Comparison of ENCODE assay signal across 15 cellular contexts in genomic region chr15:60528530-60528929, GRCh38. TPM values are rescaled to one million over a fixed set of nuclear protein-coding genes. Genes with fewer than 3 reads are reported as not detected.
DNase-seq lines count a peak whose midpoint lies in the region; ATAC-seq and TF ChIP-seq lines count a peak whose summit lies in the region.
"Had no signal": no experiment of that assay in that cellular context is flagged by ENCODE, and none has a peak within 500 bp of the region (broad histone marks: within the 10 kb centered on the region; RNA-seq: fewer than 3 reads in every experiment).

No MANE protein-coding gene starts in this region.

- H3K9me3 ChIP-seq in naive thymus-derived CD4-positive, alpha-beta T cell (ENCODE audit: control insufficient read depth in 2 of 3, low read length in 3 of 3): no peaks in the 10 kb centered on the region
- H3K9me3 ChIP-seq in tibial nerve: no peaks in the 10 kb centered on the region
- H3K9me3 ChIP-seq: esophagus squamous epithelium, transverse colon had no signal

- DNase-seq in T-helper 1 cell: no peak
- DNase-seq in central memory CD4-positive, alpha-beta T cell: peak; percentile 66
- peak in 6 of 9 donors; percentile 22 to 66 (median 50) for DNase-seq in naive thymus-derived CD4-positive, alpha-beta T cell
- no peak for DNase-seq in tibial nerve (ENCODE audit: low spot score in 2 of 2)
- DNase-seq in NCI-H2171 (lab: John Stamatoyannopoulos, UW): no peak
- DNase-seq in SW 1271 (lab: John Stamatoyannopoulos, UW): no peak
- DNase-seq: ACHN, esophagus squamous epithelium, NCI-H1092, NCI-H82, transverse colon had no signal

- H3K27me3 ChIP-seq in naive thymus-derived CD4-positive, alpha-beta T cell (ENCODE audit: control insufficient read depth in 2 of 2, insufficient read depth in 2 of 2, low read length in 2 of 2): no peaks in the 10 kb centered on the region
- H3K27me3 ChIP-seq in tibial nerve: no peaks in the 10 kb centered on the region
- H3K27me3 ChIP-seq: esophagus squamous epithelium, transverse colon had no signal

- POLR2A ChIA-PET in naive thymus-derived CD4-positive, alpha-beta T cell (lab: Charles Lee): interaction anchor here (0.7 to 1.2 kb wide), 2 partner anchors 16 to 317 kb away, joined by 3 read pairs; no protein-coding TSS in a partner anchor

- H3K27me3 Mint-ChIP-seq in T-helper 1 cell treated with Interleukin-12 subunit alpha and Interleukin-12 subunit beta and Interleukin-4 antibody, amounts not matched to agents 30 μg/mL and 1 μg/mL, for 36 hours (ENCODE audit: low read depth): no peaks in the 10 kb centered on the region
- H3K27me3 Mint-ChIP-seq in IgD-negative memory B cell: no peaks in the 10 kb centered on the region
- no peaks in the 10 kb centered on the region for H3K27me3 Mint-ChIP-seq in naive thymus-derived CD4-positive, alpha-beta T cell

- CTCF ChIA-PET in naive thymus-derived CD4-positive, alpha-beta T cell (lab: Charles Lee): interaction anchor here (0.7 to 1.0 kb wide), 4 partner anchors 9 to 388 kb away, joined by 3 to 4 read pairs (median 3); no protein-coding TSS in a partner anchor

- ATAC-seq in naive thymus-derived CD4-positive, alpha-beta T cell: peak; percentile 82

- no peak overlapping the region for H3K4me3 ChIP-seq in naive thymus-derived CD4-positive, alpha-beta T cell (ENCODE audit: low read length)
- H3K4me3 ChIP-seq in tibial nerve: no peak overlapping the region
- H3K4me3 ChIP-seq: esophagus squamous epithelium, skin epidermis, transverse colon had no signal

- H3K27ac ChIP-seq in naive thymus-derived CD4-positive, alpha-beta T cell (ENCODE audit: low read depth, low read length): peak overlapping the region; percentile 56
- no peak overlapping the region for H3K27ac ChIP-seq in tibial nerve
- H3K27ac ChIP-seq: esophagus squamous epithelium, transverse colon had no signal

- no peak overlapping the region for H3K4me3 Mint-ChIP-seq in T-helper 1 cell treated with Interleukin-12 subunit alpha and Interleukin-12 subunit beta and Interleukin-4 antibody, amounts not matched to agents 30 μg/mL and 1 μg/mL, for 36 hours
- H3K4me3 Mint-ChIP-seq in IgD-negative memory B cell: peak overlapping the region in 1 of 4 donors; percentile 20
- peak overlapping the region in 8 of 10 donors; percentile 16 to 68 (median 30) for H3K4me3 Mint-ChIP-seq in naive thymus-derived CD4-positive, alpha-beta T cell
- H3K4me3 Mint-ChIP-seq: neural crest cell had no signal

- no peak for TF ChIP-seq CTCF in tibial nerve (IDR thresholded peaks at IDR 0.05)

- peaks cover 15 to 19% of the 10 kb centered on the region in 2 donors for H3K4me1 ChIP-seq in naive thymus-derived CD4-positive, alpha-beta T cell (ENCODE audit: control insufficient read depth in 2 of 2, insufficient read depth in 2 of 2, low read length in 2 of 2)
- peaks cover 0 to 11% (median 3%) of the 10 kb centered on the region in 4 donors for H3K4me1 ChIP-seq in tibial nerve

- H3K36me3 Mint-ChIP-seq in T-helper 1 cell treated with Interleukin-12 subunit alpha and Interleukin-12 subunit beta and Interleukin-4 antibody, amounts not matched to agents 30 μg/mL and 1 μg/mL, for 36 hours (ENCODE audit: low read depth): peaks cover 48% of the 10 kb centered on the region
- peaks cover 5% of the 10 kb centered on the region for H3K36me3 Mint-ChIP-seq in IgD-negative memory B cell
- H3K36me3 Mint-ChIP-seq in naive thymus-derived CD4-positive, alpha-beta T cell: peaks cover 10 to 32% (median 13%) of the 10 kb centered on the region in 5 donors

- peaks cover 0 to 10% (median 4%) of the 10 kb centered on the region in 3 experiments for H3K36me3 ChIP-seq in naive thymus-derived CD4-positive, alpha-beta T cell (ENCODE audit: control insufficient read depth in 2 of 3, insufficient read depth in 3 of 3, low read length in 3 of 3)
- H3K36me3 ChIP-seq in tibial nerve: no peaks in the 10 kb centered on the region
- H3K36me3 ChIP-seq: transverse colon had no signal

- 87 to 88% methylated on average over 1 of the region's 1 CpG for WGBS in tibial nerve, 2 donors

- TF ChIP-seq POLR2A in tibial nerve (IDR thresholded peaks at IDR 0.05): no peak

- intact Hi-C loops in naive thymus-derived CD4-positive, alpha-beta T cell (cut with micrococcal nuclease): loop anchor here in 1 of 2 donors (2.0 kb wide), 1 partner anchor 22 kb away; no protein-coding TSS in a partner anchor

- peaks cover 38% of the 10 kb centered on the region for H3K4me1 Mint-ChIP-seq in T-helper 1 cell treated with Interleukin-12 subunit alpha and Interleukin-12 subunit beta and Interleukin-4 antibody, amounts not matched to agents 30 μg/mL and 1 μg/mL, for 36 hours (ENCODE audit: low read depth)
- H3K4me1 Mint-ChIP-seq in IgD-negative memory B cell: peaks cover 6 to 17% (median 9%) of the 10 kb centered on the region in 3 donors
- H3K4me1 Mint-ChIP-seq in naive thymus-derived CD4-positive, alpha-beta T cell: peaks cover 27 to 97% (median 86%) of the 10 kb centered on the region in 7 donors
- H3K4me1 Mint-ChIP-seq: neural crest cell had no signal

- H3K9me3 Mint-ChIP-seq in T-helper 1 cell treated with Interleukin-12 subunit alpha and Interleukin-12 subunit beta and Interleukin-4 antibody, amounts not matched to agents 30 μg/mL and 1 μg/mL, for 36 hours: no peaks in the 10 kb centered on the region
- H3K9me3 Mint-ChIP-seq in IgD-negative memory B cell: no peaks in the 10 kb centered on the region
- no peaks in the 10 kb centered on the region for H3K9me3 Mint-ChIP-seq in naive thymus-derived CD4-positive, alpha-beta T cell
- H3K9me3 Mint-ChIP-seq: neural crest cell had no signal

- no peak for TF ChIP-seq EP300 in tibial nerve (IDR thresholded peaks at IDR 0.05)

- H3K27ac Mint-ChIP-seq in T-helper 1 cell treated with Interleukin-12 subunit alpha and Interleukin-12 subunit beta and Interleukin-4 antibody, amounts not matched to agents 30 μg/mL and 1 μg/mL, for 36 hours: peak overlapping the region; percentile 85
- H3K27ac Mint-ChIP-seq in IgD-negative memory B cell: peak overlapping the region; percentile 44 to 92 (median 46)
- H3K27ac Mint-ChIP-seq in naive thymus-derived CD4-positive, alpha-beta T cell: peak overlapping the region; percentile 78 to 96 (median 87)

RNA-seq across cellular contexts. Expression of gene ICE2, which starts 49.6 kb away (rescaled TPM):
- 52.8 TPM for polyA plus RNA-seq in IgD-negative memory B cell
- total RNA-seq in naive thymus-derived CD4-positive, alpha-beta T cell: 10 to 100 TPM; 44.8 to 70.9 (median 68.0) TPM
- polyA plus RNA-seq in naive thymus-derived CD4-positive, alpha-beta T cell: 10 to 100 TPM; 45.6 to 54.7 TPM
- 10 to 100 TPM; 23.9 to 44.1 (median 26.0) TPM for total RNA-seq in tibial nerve

Comparison
In these comparisons a context has a peak if more than half of its experiments do, and no peak if none do; other contexts are left out.
1. DNase-seq: peak in central memory CD4-positive, alpha-beta T cell (single experiment) and naive thymus-derived CD4-positive, alpha-beta T cell (6 of 9); none in T-helper 1 cell (0 of 5), tibial nerve (0 of 2), NCI-H2171 (single experiment) and SW 1271 (0 of 2).
2. Peak in every context shown above with its lines, with median percentiles within 50 percentile points of each other: H3K27ac Mint-ChIP-seq.